In genomic region chr9:75083188-75083976, GRCh38 we compare ENCODE assay signal across 9 cellular contexts. TPM values are rescaled to one million over a fixed set of nuclear protein-coding genes. Genes with fewer than 3 reads are reported as not detected.
DNase-seq lines count a peak whose midpoint lies in the region; ATAC-seq, FAIRE-seq and TF ChIP-seq lines count a peak whose summit lies in the region.
"Had no signal": no experiment of that assay in that cellular context is flagged by ENCODE, and none has a peak within 500 bp of the region (broad histone marks: within the 10 kb centered on the region; RNA-seq: fewer than 3 reads in every experiment).

No MANE protein-coding gene starts in this region.

- ATAC-seq in activated T-helper 17 cell treated with anti-CD3 and anti-CD28 coated beads, Interleukin-2, amount 50 U/mL, for 72 hours (replicated peaks) = peak; percentile 37
- no peak for ATAC-seq in HG03457 (IDR thresholded peaks at IDR 0.05; ENCODE audit: unreplicated experiment)
- ATAC-seq: Panc1 had no signal

- no peak overlapping the region for H3K9ac ChIP-seq in KMS-11

- H3K27ac ChIP-seq in KMS-11 (peak overlapping the region; percentile 30; the same call in 1 of the 2 replicates), hepatocyte (peak overlapping the region; percentile 47), small intestine (ENCODE audit: low read depth in 1 of 2, low read length in 1 of 2) (peak overlapping the region in 1 of 2 donors; percentile 47)

- H3K36me3 ChIP-seq in KMS-11 (ENCODE audit: insufficient read depth) (no peaks in the 10 kb centered on the region), hepatocyte (replicated peaks; ENCODE audit: insufficient read depth, low read depth) (no peaks in the 10 kb centered on the region), small intestine (ENCODE audit: control insufficient read depth in 2 of 2, insufficient read depth in 2 of 2, low read length in 2 of 2) (peaks cover 0 to 6% of the 10 kb centered on the region in 2 donors)

- H2AFZ ChIP-seq in KMS-11 (ENCODE audit: low read depth) = no peak overlapping the region
- no peak overlapping the region for H2AFZ ChIP-seq in hepatocyte

- WGBS in hepatocyte (ENCODE audit: low lambda C conversion rate, missing lambda C conversion rate) = 55% methylated on average over 12 of the region's 12 CpGs
- 9 to 52% (median 28%) methylated on average over 12 of the region's 12 CpGs for WGBS in small intestine, 3 donors

- DNase-seq in hepatocyte (ENCODE audit: low spot score) = peak; percentile 42
- peak; percentile 77 for DNase-seq in small intestine
- DNase-seq in GM12891 (ENCODE audit: insufficient read length, low spot score) = no peak
- DNase-seq in NCI-H128 (lab: John Stamatoyannopoulos, UW; ENCODE audit: unreplicated experiment) = no peak
- no peak for DNase-seq in GM20000 (ENCODE audit: low spot score)

- H3K4me2 ChIP-seq in KMS-11 (peak overlapping the region; percentile 85), hepatocyte (no peak overlapping the region)

- peaks cover 19% of the 10 kb centered on the region for H3K4me1 Mint-ChIP-seq in activated T-helper 17 cell treated with anti-CD3 and anti-CD28 coated beads, Interleukin-2, amount 50 U/mL, for 72 hours

- no peak overlapping the region for H3K4me3 ChIP-seq in KMS-11 (IDR thresholded peaks at IDR 0.05; ENCODE audit: insufficient read depth, low read depth, low read length)
- H3K4me3 ChIP-seq in hepatocyte = no peak overlapping the region
- no peak overlapping the region for H3K4me3 ChIP-seq in small intestine (ENCODE audit: low read depth in 1 of 2, low read length in 2 of 2)

- peak overlapping the region; percentile 91 for H3K4me3 Mint-ChIP-seq in activated T-helper 17 cell treated with anti-CD3 and anti-CD28 coated beads, Interleukin-2, amount 50 U/mL, for 72 hours

- H3K9me3 ChIP-seq in hepatocyte (ENCODE audit: low read depth) = no peaks in the 10 kb centered on the region
- H3K9me3 ChIP-seq in small intestine (ENCODE audit: control insufficient read depth, low read depth) = no peaks in the 10 kb centered on the region

- H3K4me1 ChIP-seq in KMS-11 (ENCODE audit: low read depth, poor library complexity, severe bottlenecking) (peaks cover 34% of the 10 kb centered on the region), hepatocyte (ENCODE audit: insufficient read depth) (peaks cover 8% of the 10 kb centered on the region), small intestine (ENCODE audit: control insufficient read depth in 2 of 2, insufficient read depth in 1 of 2, low read depth in 1 of 2, low read length in 1 of 2) (peaks cover 4 to 15% of the 10 kb centered on the region in 2 donors)

- H4K20me1 ChIP-seq in KMS-11 (ENCODE audit: insufficient read depth) (no peaks in the 10 kb centered on the region), hepatocyte (ENCODE audit: insufficient read depth, poor library complexity, severe bottlenecking) (no peaks in the 10 kb centered on the region)

- H3K9me3 Mint-ChIP-seq in activated T-helper 17 cell treated with anti-CD3 and anti-CD28 coated beads, Interleukin-2, amount 50 U/mL, for 72 hours = no peaks in the 10 kb centered on the region

- peak overlapping the region; percentile 2 for H3K27ac Mint-ChIP-seq in activated T-helper 17 cell treated with anti-CD3 and anti-CD28 coated beads, Interleukin-2, amount 50 U/mL, for 72 hours

- TF ChIP-seq CTCF in KMS-11 (conservative IDR thresholded peaks at IDR 0.05; ENCODE audit: low read depth, low read length) (no peak), hepatocyte (IDR thresholded peaks at IDR 0.05; ENCODE audit: poor library complexity) (no peak), GM20000 (IDR thresholded peaks at IDR 0.05; ENCODE audit: extremely low read depth, missing control alignments) (no peak)

- H3K9me2 ChIP-seq in hepatocyte (replicated peaks; ENCODE audit: insufficient read depth) = no peaks in the 10 kb centered on the region

- peaks cover 32% of the 10 kb centered on the region for H3K79me2 ChIP-seq in KMS-11 (ENCODE audit: insufficient read depth, low read depth)
- H3K79me2 ChIP-seq in hepatocyte = peaks cover 4% of the 10 kb centered on the region

- peaks cover 72% of the 10 kb centered on the region for H3K36me3 Mint-ChIP-seq in activated T-helper 17 cell treated with anti-CD3 and anti-CD28 coated beads, Interleukin-2, amount 50 U/mL, for 72 hours (ENCODE audit: low read depth)

- H3K27me3 ChIP-seq in KMS-11 (ENCODE audit: insufficient read depth, low read depth) = no peaks in the 10 kb centered on the region
- H3K27me3 ChIP-seq in hepatocyte = no peaks in the 10 kb centered on the region
- no peaks in the 10 kb centered on the region for H3K27me3 ChIP-seq in small intestine (ENCODE audit: control insufficient read depth in 2 of 2, insufficient read depth in 2 of 2, low read length in 2 of 2)

- no peaks in the 10 kb centered on the region for H3K27me3 Mint-ChIP-seq in activated T-helper 17 cell treated with anti-CD3 and anti-CD28 coated beads, Interleukin-2, amount 50 U/mL, for 72 hours

- FAIRE-seq in small intestine (lab: Jason Lieb, UNC) = no peak
- no peak for FAIRE-seq in GM12891 (lab: Jason Lieb, UNC)

- no peak for TF ChIP-seq POLR2A in GM12891 (IDR thresholded peaks at IDR 0.05; ENCODE audit: low read depth, low read length)

TF ChIP-seq in GM12891, 5 proteins besides CTCF, POLR2A, EP300 and RAD21:
- TF ChIP-seq POLR2AphosphoS5 (IDR thresholded peaks at IDR 0.05; ENCODE audit: low read depth, low read length) (no peak), TAF1 (IDR thresholded peaks at IDR 0.05; ENCODE audit: low read depth, low read length) (no peak), SPI1 (IDR thresholded peaks at IDR 0.05; ENCODE audit: low read depth, low read length) (no peak), PAX5 (IDR thresholded peaks at IDR 0.05; ENCODE audit: insufficient read depth, low read length, severe bottlenecking) (no peak), POU2F2 (IDR thresholded peaks at IDR 0.05; ENCODE audit: low read depth, low read length) (no peak)
TF ChIP-seq in GM12891: peak in this region for 0.

RNA-seq across cellular contexts. Expression of gene NMRK1, which starts 4.6 kb away (rescaled TPM):
- total RNA-seq in activated T-helper 17 cell treated with anti-CD3 and anti-CD28 coated beads, Interleukin-2, amount 50 U/mL, for 72 hours = 10 to 100 TPM; 39.6 to 51.5 TPM
- 13.6 and 18.5 TPM in 2 replicates for total RNA-seq in hepatocyte
- polyA plus RNA-seq in hepatocyte = 14.1 and 16.1 TPM in 2 replicates
- 10 to 100 TPM; 19.9 to 95.7 (median 50.5) TPM for polyA plus RNA-seq in small intestine
- 5.6 TPM for polyA plus RNA-seq in GM12891 (2012; ENCODE audit: low read depth, missing spikeins)

RNA-seq across cellular contexts. Expression of gene OSTF1, which starts 4.9 kb away (rescaled TPM):
- 100 to 1,000 TPM; 131 to 217 TPM for total RNA-seq in activated T-helper 17 cell treated with anti-CD3 and anti-CD28 coated beads, Interleukin-2, amount 50 U/mL, for 72 hours
- total RNA-seq in hepatocyte = 22.4 and 25.3 TPM in 2 replicates
- polyA plus RNA-seq in hepatocyte = 29.1 and 30.3 TPM in 2 replicates
- polyA plus RNA-seq in small intestine = 10 to 100 TPM; 38.5 to 48.9 (median 48.5) TPM
- 37.2 TPM for polyA plus RNA-seq in GM12891 (2012; ENCODE audit: low read depth, missing spikeins)

RNA-seq across cellular contexts. Expression of gene CARNMT1, which starts 55.3 kb away (rescaled TPM):
- 10 to 100 TPM; 26.8 to 39.1 TPM for total RNA-seq in activated T-helper 17 cell treated with anti-CD3 and anti-CD28 coated beads, Interleukin-2, amount 50 U/mL, for 72 hours
- 37.1 and 45.8 TPM in 2 replicates for total RNA-seq in hepatocyte
- polyA plus RNA-seq in hepatocyte (9.1 and 14.5 TPM in 2 replicates), small intestine (10 to 100 TPM in 1 of 3 donors, 1 to 10 TPM in 2; 6.8 to 10.3 (median 9.9) TPM)
- polyA plus RNA-seq in GM12891 (2012; ENCODE audit: low read depth, missing spikeins) = 3.5 TPM

Comparison
In these comparisons a context has a peak if more than half of its experiments do, and no peak if none do; other contexts are left out.
1. DNase-seq: peak in hepatocyte (single experiment) and small intestine (single experiment); none in GM12891 (single experiment), NCI-H128 (single experiment) and GM20000 (single experiment).